ENCODE assay signal across 21 cellular contexts in genomic region chr5:100313657-100314056, GRCh38.
DNase-seq lines count a peak whose midpoint lies in the region; ATAC-seq, FAIRE-seq and TF ChIP-seq lines count a peak whose summit lies in the region.
"Had no signal": no experiment of that assay in that cellular context is flagged by ENCODE, and none has a peak within 500 bp of the region (broad histone marks: within the 10 kb centered on the region; RNA-seq: fewer than 3 reads in every experiment).

No MANE protein-coding gene starts in this region.

- no peak for DNase-seq in HL-60 (ENCODE audit: low read depth in 1 of 2, low spot score in 1 of 2)
- peak; percentile 15 for DNase-seq in NB4 (ENCODE audit: low read depth)
- peak; percentile 80 for DNase-seq in SIG-M5 treated with dmso at 0.1 percent for 504 hours (lab: John Stamatoyannopoulos, UW; ENCODE audit: unreplicated experiment)
- DNase-seq in endothelial cell of umbilical vein (ENCODE audit: low read depth, low spot score) = peak; percentile 3
- DNase-seq in effector CD4-positive, alpha-beta T cell = no peak
- no peak for DNase-seq in activated CD8-positive, alpha-beta memory T cell treated with anti-CD3 and anti-CD28 coated beads, Interleukin-2, amount 10 ng/mL, durations not matched to agents 7 days and 5 days
- no peak for DNase-seq in GF-D8 (lab: John Stamatoyannopoulos, UW)
- DNase-seq: Caco-2, DMS153, H9, NCI-H1417 treated with DMSO at 0.1 percent for 48 hours, NCI-H2029, NCI-H2171, NCI-H446, NCI-H69, Right ventricle myocardium superior, T-helper 2 cell had no signal

- TF ChIP-seq CTCF in HL-60 (IDR thresholded peaks at IDR 0.05; ENCODE audit: insufficient read depth, low read length) (no peak), NB4 (IDR thresholded peaks at IDR 0.05; ENCODE audit: low read depth, low read length) (no peak), endothelial cell of umbilical vein (IDR thresholded peaks at IDR 0.05; ENCODE audit: extremely low read depth in 1 of 2, insufficient read depth in 1 of 2, low read depth in 1 of 2, low read length in 2 of 2) (no peak)

- ATAC-seq in activated CD8-positive, alpha-beta memory T cell treated with anti-CD3 and anti-CD28 coated beads, Interleukin-2, amount 10 ng/mL, durations not matched to agents 7 days and 5 days = no peak
- ATAC-seq: A549 had no signal

- H3K36me3 Mint-ChIP-seq in activated CD8-positive, alpha-beta memory T cell treated with anti-CD3 and anti-CD28 coated beads, Interleukin-2, amount 10 ng/mL, durations not matched to agents 7 days and 5 days = no peaks in the 10 kb centered on the region
- H3K36me3 Mint-ChIP-seq: CD14-positive monocyte had no signal

- dilution Hi-C loops in endothelial cell of umbilical vein (cut with MboI; ENCODE audit: extremely low pct_ligation_motif_present, low sequenced_read_pairs) = no loop called here

- H3K4me1 ChIP-seq in endothelial cell of umbilical vein (ENCODE audit: control insufficient read depth, extremely low read depth, insufficient read depth, low read length) = no peaks in the 10 kb centered on the region
- H3K4me1 ChIP-seq: A549, Caco-2 had no signal

- POLR2A ChIA-PET in endothelial cell of umbilical vein (lab: Charles Lee) = no interaction called here

- no peak overlapping the region for H3K4me3 ChIP-seq in HL-60 (replicated peaks; ENCODE audit: insufficient read depth, low read length)
- H3K4me3 ChIP-seq in NB4 (ENCODE audit: low read depth, low read length) = no peak overlapping the region
- H3K4me3 ChIP-seq in endothelial cell of umbilical vein (replicated peaks in 1 of 3; ENCODE audit: insufficient read depth in 1 of 3, low read depth in 1 of 3, low read length in 3 of 3) = no peak overlapping the region
- H3K4me3 ChIP-seq: A549 had no signal

- no peak overlapping the region for H3K9ac ChIP-seq in endothelial cell of umbilical vein (replicated peaks; ENCODE audit: extremely low read depth, insufficient read depth, low read length)
- H3K9ac ChIP-seq: KMS-11 had no signal

- H3K9me1 ChIP-seq in endothelial cell of umbilical vein (replicated peaks; ENCODE audit: control insufficient read depth, extremely low read depth, insufficient read depth, low read length) = no peaks in the 10 kb centered on the region

- no peak overlapping the region for H3K4me3 Mint-ChIP-seq in activated CD8-positive, alpha-beta memory T cell treated with anti-CD3 and anti-CD28 coated beads, Interleukin-2, amount 10 ng/mL, durations not matched to agents 7 days and 5 days
- H3K4me3 Mint-ChIP-seq: H9 had no signal

- no peak overlapping the region for H3K27ac Mint-ChIP-seq in activated CD8-positive, alpha-beta memory T cell treated with anti-CD3 and anti-CD28 coated beads, Interleukin-2, amount 10 ng/mL, durations not matched to agents 7 days and 5 days
- H3K27ac Mint-ChIP-seq: H9 had no signal

- no TSS peak for BruUV-seq in endothelial cell of umbilical vein (replicated peaks; lab: Mats Ljungman, UMichigan)

- TF ChIP-seq POLR2A in NB4 (IDR thresholded peaks at IDR 0.05; ENCODE audit: extremely low read depth, insufficient read length) = no peak
- TF ChIP-seq POLR2A in endothelial cell of umbilical vein (IDR thresholded peaks at IDR 0.05; ENCODE audit: low read depth, low read length) = no peak

- H4K20me1 ChIP-seq in endothelial cell of umbilical vein (replicated peaks; ENCODE audit: control insufficient read depth, extremely low read depth, insufficient read depth, low read length) = no peaks in the 10 kb centered on the region

- H2AFZ ChIP-seq in endothelial cell of umbilical vein (ENCODE audit: low read depth, low read length) = no peak overlapping the region

- peaks cover 5% of the 10 kb centered on the region for H3K9me3 Mint-ChIP-seq in activated CD8-positive, alpha-beta memory T cell treated with anti-CD3 and anti-CD28 coated beads, Interleukin-2, amount 10 ng/mL, durations not matched to agents 7 days and 5 days (ENCODE audit: low read depth)

- CTCF ChIA-PET in endothelial cell of umbilical vein (lab: Charles Lee) = interaction anchor here (1.1 to 1.3 kb wide), 2 partner anchors 1146 to 1209 kb away, joined by 3 to 9 read pairs; no protein-coding TSS in a partner anchor
- CTCF ChIA-PET in activated CD8-positive, alpha-beta memory T cell treated with anti-CD3 and anti-CD28 coated beads, Interleukin-2, amount 10 ng/mL, durations not matched to agents 7 days and 5 days (lab: Charles Lee) = no interaction called here

- no peaks in the 10 kb centered on the region for H3K4me1 Mint-ChIP-seq in activated CD8-positive, alpha-beta memory T cell treated with anti-CD3 and anti-CD28 coated beads, Interleukin-2, amount 10 ng/mL, durations not matched to agents 7 days and 5 days
- H3K4me1 Mint-ChIP-seq: H9 had no signal

- H3K4me2 ChIP-seq in endothelial cell of umbilical vein (ENCODE audit: insufficient read depth, low read length) = no peak overlapping the region
- H3K4me2 ChIP-seq: A549, KMS-11 had no signal

- H3K79me2 ChIP-seq in endothelial cell of umbilical vein (ENCODE audit: control insufficient read depth, insufficient read depth, low read length) = no peaks in the 10 kb centered on the region

- H3K9me3 ChIP-seq in endothelial cell of umbilical vein (replicated peaks; ENCODE audit: control insufficient read depth, insufficient read depth, low read length) = no peaks in the 10 kb centered on the region
- H3K9me3 ChIP-seq: A549, Caco-2 had no signal

- no peaks in the 10 kb centered on the region for H3K27me3 Mint-ChIP-seq in activated CD8-positive, alpha-beta memory T cell treated with anti-CD3 and anti-CD28 coated beads, Interleukin-2, amount 10 ng/mL, durations not matched to agents 7 days and 5 days

- no peak for FAIRE-seq in endothelial cell of umbilical vein (lab: Jason Lieb, UNC)
- FAIRE-seq: A549, RCC 7860 had no signal

- intact Hi-C loops in endothelial cell of umbilical vein (cut with micrococcal nuclease) = no loop called here

- peak overlapping the region; percentile 26; the same call in 1 of the 2 replicates for H3K27ac ChIP-seq in HL-60 (replicated peaks)
- H3K27ac ChIP-seq in endothelial cell of umbilical vein (ENCODE audit: insufficient read depth, low read depth, low read length) = no peak overlapping the region
- H3K27ac ChIP-seq: A549, KMS-11 had no signal

- H3K36me3 ChIP-seq in endothelial cell of umbilical vein (ENCODE audit: control insufficient read depth in 2 of 2, extremely low read depth in 1 of 2, insufficient read depth in 2 of 2, low read length in 2 of 2) = no peaks in the 10 kb centered on the region

- no peaks in the 10 kb centered on the region for H3K27me3 ChIP-seq in HL-60 (ENCODE audit: insufficient read depth, poor library complexity, severe bottlenecking)
- no peaks in the 10 kb centered on the region for H3K27me3 ChIP-seq in endothelial cell of umbilical vein (ENCODE audit: control insufficient read depth in 2 of 2, insufficient read depth in 2 of 2, low read length in 2 of 2)

TF ChIP-seq in endothelial cell of umbilical vein, 7 proteins besides CTCF, POLR2A, EP300 and RAD21:
- no peak for TF ChIP-seq MAX (IDR thresholded peaks at IDR 0.05; ENCODE audit: insufficient read depth, insufficient read length)
- no peak for TF ChIP-seq FOS (IDR thresholded peaks at IDR 0.05; ENCODE audit: borderline replicate concordance, insufficient read depth, low read length)
- no peak for TF ChIP-seq JUN (IDR thresholded peaks at IDR 0.05; ENCODE audit: borderline replicate concordance, insufficient read depth, insufficient read length, low read depth)
- TF ChIP-seq GATA2 (IDR thresholded peaks at IDR 0.05; ENCODE audit: insufficient read depth, insufficient read length, low read depth, low read length) = no peak
- no peak for TF ChIP-seq POLR2AphosphoS5 (IDR thresholded peaks at IDR 0.05; ENCODE audit: insufficient read depth, low read depth, low read length)

Comparison
In these comparisons a context has a peak if more than half of its experiments do, and no peak if none do; other contexts are left out.
1. DNase-seq: peak in NB4 (single experiment), SIG-M5 treated with dmso at 0.1 percent for 504 hours (single experiment) and endothelial cell of umbilical vein (single experiment); none in HL-60 (0 of 2), effector CD4-positive, alpha-beta T cell (single experiment), activated CD8-positive, alpha-beta memory T cell treated with anti-CD3 and anti-CD28 coated beads, Interleukin-2, amount 10 ng/mL, durations not matched to agents 7 days and 5 days (single experiment) and GF-D8 (single experiment).